ENCODE assay signal across 23 cellular contexts in the genomic region with DNA sequence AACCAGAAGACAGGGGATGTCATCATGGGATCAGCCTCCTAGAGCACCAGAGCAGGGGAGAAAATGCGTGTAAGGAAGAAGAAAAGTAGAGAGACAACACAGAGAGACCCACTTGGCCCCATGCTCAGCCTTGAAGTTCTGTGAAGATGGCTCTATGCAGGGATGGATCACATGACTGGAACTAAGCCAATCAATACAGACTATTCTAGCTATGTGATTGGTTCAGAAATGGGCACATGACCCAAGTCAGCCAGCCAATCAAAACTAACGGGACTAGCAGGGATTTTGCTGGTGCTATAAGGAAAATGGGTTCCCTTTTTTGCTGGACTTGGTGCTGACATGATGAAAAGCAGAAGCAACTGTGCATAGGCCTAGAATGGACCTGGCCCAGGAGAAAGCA.
"Had no signal": no experiment of that assay in that cellular context is flagged by ENCODE, and none has a peak within 500 bp of the region (broad histone marks: within the 10 kb centered on the region; RNA-seq: fewer than 3 reads in every experiment).

No MANE protein-coding gene starts in this region.

- H3K4me3 ChIP-seq: dorsolateral prefrontal cortex, heart left ventricle, lung, pancreas, stomach, tibial artery, upper lobe of left lung, uterus had no signal

- H3K27me3 ChIP-seq: dorsolateral prefrontal cortex, heart left ventricle, pancreas, stomach, tibial artery, upper lobe of left lung, uterus had no signal

- H3K4me1 ChIP-seq: heart left ventricle, pancreas, stomach, tibial artery, uterus had no signal

- H3K4me3 Mint-ChIP-seq: nephron had no signal

- H3K9me3 Mint-ChIP-seq: nephron had no signal

- DNase-seq: dorsolateral prefrontal cortex; effector CD8-positive, alpha-beta T cell; heart left ventricle; hippocampal formation; left colon; left ventricle myocardium superior; mesenchymal stem cell; midbrain; occipital lobe; pancreas; right cardiac atrium; small intestine; stimulated activated CD4-positive, alpha-beta T cell treated with anti-CD3 and anti-CD28 coated beads, Interleukin-12 subunit alpha, Interleukin-12 subunit beta, amount 100 ng/mL, for 4 hours; stimulated activated naive CD4-positive, alpha-beta T cell; stomach; tibial artery; upper lobe of left lung; uterus had no signal

- H3K27ac Mint-ChIP-seq: nephron, progenitor cell of endocrine pancreas had no signal

- H3K27ac ChIP-seq: heart left ventricle, pancreas, stomach, tibial artery, upper lobe of left lung, uterus had no signal

- ATAC-seq: esophagus mucosa, heart left ventricle, left colon, left ventricle myocardium superior, pancreas, right cardiac atrium had no signal

- H3K4me1 Mint-ChIP-seq: nephron had no signal

- FAIRE-seq: frontal cortex, pancreas, small intestine had no signal

- H3K9me3 ChIP-seq: heart left ventricle, pancreas, stomach, tibial artery, upper lobe of left lung, uterus had no signal

- H3K36me3 ChIP-seq: heart left ventricle, pancreas, stomach, tibial artery, upper lobe of left lung, uterus had no signal
